ENCODE assay signal across 8 cellular contexts in the genomic region with DNA sequence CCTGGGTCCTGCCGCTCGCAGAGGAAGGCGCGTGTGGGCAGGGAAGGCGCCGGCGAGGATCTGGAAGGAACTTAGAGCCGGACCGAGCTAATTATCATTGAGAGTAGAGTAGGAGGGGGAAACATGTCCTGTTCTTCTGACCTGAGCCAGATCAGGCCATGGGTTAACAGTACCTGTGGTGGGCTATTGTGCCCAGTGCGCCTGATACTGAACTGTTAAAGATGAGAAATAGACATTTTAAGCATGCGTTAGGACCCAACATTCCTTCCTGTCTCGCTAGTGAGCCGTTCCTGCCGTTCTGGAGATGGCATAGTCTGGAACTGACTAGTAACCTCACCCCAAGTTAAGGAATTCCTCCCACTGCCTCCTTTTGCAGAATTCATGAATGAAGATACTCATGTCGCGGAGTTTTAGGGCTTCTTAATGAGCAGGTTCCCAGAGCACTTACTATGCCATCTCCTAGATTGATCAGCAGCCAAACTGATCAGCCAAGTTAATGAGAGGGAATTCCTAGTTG. TPM values are rescaled to one million over a fixed set of nuclear protein-coding genes. Genes with fewer than 3 reads are reported as not detected.
A peak's percentile ranks its signal among the peaks of the same experiment; 100 is the strongest.
DNase-seq lines count a peak whose midpoint lies in the region; ATAC-seq and TF ChIP-seq lines count a peak whose summit lies in the region.

No MANE protein-coding gene starts in this region.

- H3K4me3 ChIP-seq in Jurkat, Clone E6-1 (ENCODE audit: low read length): peak overlapping the region; percentile 65
- H3K4me3 ChIP-seq in astrocyte of the cerebellum (ENCODE audit: low read depth, low read length) (peak overlapping the region; percentile 93), right lobe of liver (peak overlapping the region; percentile 75 to 98 (median 97)), upper lobe of right lung (peak overlapping the region; percentile 93)

- no peak for TF ChIP-seq POLR2A in right lobe of liver (IDR thresholded peaks at IDR 0.05)

- H3K27ac ChIP-seq in right lobe of liver: peak overlapping the region in 2 of 3 donors; percentile 61 to 82
- H3K27ac ChIP-seq in upper lobe of right lung: peak overlapping the region; percentile 91

- H3K27me3 ChIP-seq in right lobe of liver (no peaks in the 10 kb centered on the region), upper lobe of right lung (no peaks in the 10 kb centered on the region)

- DNase-seq in NCI-H526 treated with DMSO at 0.1 percent for 48 hours (lab: John Stamatoyannopoulos, UW) (peak; percentile 47), NCI-H526 (lab: John Stamatoyannopoulos, UW) (no peak), astrocyte of the cerebellum (ENCODE audit: low read depth) (no peak), right lobe of liver (no peak), upper lobe of right lung (no peak), HK-2 (ENCODE audit: unreplicated experiment) (no peak)
- no peak for DNase-seq in Jurkat, Clone E6-1 (ENCODE audit: low read depth, low spot score)

- H3K9me3 ChIP-seq in right lobe of liver: no peaks in the 10 kb centered on the region
- H3K9me3 ChIP-seq in upper lobe of right lung: no peaks in the 10 kb centered on the region

- no peak for TF ChIP-seq CTCF in astrocyte of the cerebellum (IDR thresholded peaks at IDR 0.05; ENCODE audit: low read depth, low read length, missing control alignments)
- no peak for TF ChIP-seq CTCF in right lobe of liver (IDR thresholded peaks at IDR 0.05)
- TF ChIP-seq CTCF in upper lobe of right lung (IDR thresholded peaks at IDR 0.05): no peak

- intact Hi-C loops in right lobe of liver (cut with DNase I) (no loop called here), upper lobe of right lung (cut with DNase I) (no loop called here)

- H3K36me3 ChIP-seq in right lobe of liver: peaks cover 0 to 31% (median 9%) of the 10 kb centered on the region in 4 donors
- peaks cover 22% of the 10 kb centered on the region for H3K36me3 ChIP-seq in upper lobe of right lung

- peak in 2 of 4 donors; percentile 20 to 35 for ATAC-seq in right lobe of liver
- ATAC-seq in upper lobe of right lung: peak; percentile 57
- ATAC-seq in HG02798 (IDR thresholded peaks at IDR 0.05; ENCODE audit: poor library complexity, unreplicated experiment): no peak

- 13% methylated on average over 8 of the region's 16 CpGs for WGBS in right lobe of liver (ENCODE audit: insufficient coverage, low coverage, low lambda C conversion rate, missing lambda C conversion rate)

- H3K4me1 ChIP-seq in right lobe of liver (peaks cover 0 to 20% (median 2%) of the 10 kb centered on the region in 4 donors), upper lobe of right lung (peaks cover 13% of the 10 kb centered on the region)

- in situ Hi-C loops in astrocyte of the cerebellum (cut with HindIII; ENCODE audit: low sequenced_read_pairs): no loop called here

RNA-seq across cellular contexts. Expression of a gene that starts 0.9 kb away (rescaled TPM):
- polyA plus RNA-seq in Jurkat, Clone E6-1 (2012; ENCODE audit: insufficient read depth, insufficient read length): 30.8 TPM
- total RNA-seq in right lobe of liver: 10 to 100 TPM in 5 of 6 experiments, 1 to 10 TPM in 1; 9.9 to 15.5 (median 12.4) TPM
- 35.6 TPM for total RNA-seq in upper lobe of right lung

RNA-seq across cellular contexts. Expression of a gene that starts 35.2 kb away (rescaled TPM):
- not detected for polyA plus RNA-seq in Jurkat, Clone E6-1 (2012; ENCODE audit: insufficient read depth, insufficient read length)
- total RNA-seq in right lobe of liver: not detected
- total RNA-seq in upper lobe of right lung: not detected

RNA-seq across cellular contexts. Expression of a gene that starts 50.7 kb away (rescaled TPM):
- polyA plus RNA-seq in Jurkat, Clone E6-1 (2012; ENCODE audit: insufficient read depth, insufficient read length): 110 TPM
- 10 to 100 TPM; 51.4 to 77.5 (median 56.0) TPM for total RNA-seq in right lobe of liver
- 91.7 TPM for total RNA-seq in upper lobe of right lung
